8 cellular contexts compared by ENCODE assay signal in the genomic region with DNA sequence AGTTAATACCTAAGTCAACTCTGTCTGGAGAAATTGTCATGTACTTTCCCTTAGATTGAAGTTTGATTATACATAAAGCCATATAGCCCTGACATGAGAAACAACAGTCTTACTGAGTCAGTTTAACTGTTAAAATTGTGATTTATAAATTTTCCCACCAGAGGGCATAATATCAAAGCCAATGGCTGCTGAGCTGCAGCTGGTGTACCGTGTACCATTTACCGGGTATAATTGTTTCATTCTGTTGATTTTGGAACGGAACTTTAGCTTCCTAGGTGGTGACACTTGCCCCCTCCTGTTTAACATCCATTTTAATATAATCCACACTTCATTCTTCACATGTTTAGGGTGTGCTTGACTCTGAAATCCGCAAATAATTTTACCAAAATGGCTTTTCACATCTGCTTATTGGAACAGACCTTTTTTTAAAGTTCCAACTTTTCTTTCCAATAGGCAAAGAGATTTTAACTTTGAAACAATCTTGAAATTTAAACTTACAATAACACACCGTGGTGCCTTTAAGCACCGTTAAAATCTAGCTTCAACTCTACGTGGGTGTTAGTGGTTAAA.
DNase-seq lines count a peak whose midpoint lies in the region; ATAC-seq and TF ChIP-seq lines count a peak whose summit lies in the region.

No MANE protein-coding gene starts in this region.

- no peaks in the 10 kb centered on the region for H3K27me3 ChIP-seq in kidney epithelial cell (ENCODE audit: control insufficient read depth, insufficient read depth, low read length)
- H3K27me3 ChIP-seq in testis = no peaks in the 10 kb centered on the region

- WGBS in testis, 2 donors = 34 to 43% methylated on average over 7 of the region's 7 CpGs

- TF ChIP-seq CTCF in kidney epithelial cell (IDR thresholded peaks at IDR 0.05; ENCODE audit: insufficient read depth, low read length, poor library complexity, severe bottlenecking) = peak; percentile 48
- TF ChIP-seq CTCF in testis (IDR thresholded peaks at IDR 0.05) = peak; percentile 26 to 39 (median 26)

- in situ Hi-C loops in T47D (cut with HindIII; ENCODE audit: low pct_unique_long_range_greater_than_20kb, low sequenced_read_pairs) = no loop called here

- no peaks in the 10 kb centered on the region for H3K4me1 ChIP-seq in testis

- no peak for TF ChIP-seq POLR2A in testis (IDR thresholded peaks at IDR 0.05)

- H3K27ac ChIP-seq in testis = peak overlapping the region in 1 of 2 donors; percentile 29

- intact Hi-C loops in testis (cut with DNase I; ENCODE audit: low total_unique reads) = no loop called here

- ATAC-seq in HG03342 (IDR thresholded peaks at IDR 0.05; ENCODE audit: unreplicated experiment) = peak; percentile 95

- H3K36me3 ChIP-seq in kidney epithelial cell (ENCODE audit: control insufficient read depth, insufficient read depth, low read length) (no peaks in the 10 kb centered on the region), testis (ENCODE audit: low read depth, missing control alignments) (no peaks in the 10 kb centered on the region)

- DNase-seq in DMS153 treated with DMSO at 0.1 percent for 48 hours (lab: John Stamatoyannopoulos, UW; ENCODE audit: unreplicated experiment) (peak; percentile 32), GM19240 (ENCODE audit: insufficient read length, low spot score) (peak; percentile 31), NCI-H526 treated with DMSO at 0.1 percent for 48 hours (lab: John Stamatoyannopoulos, UW) (peak; percentile 6), T47D (ENCODE audit: low read depth in 1 of 2, low spot score in 1 of 2) (peak; percentile 63 to 69), kidney epithelial cell (ENCODE audit: low read depth) (peak; percentile 4), testis (peak; percentile 26)
- DNase-seq in effector CD4-positive, alpha-beta T cell = no peak

- no peaks in the 10 kb centered on the region for H3K9me3 ChIP-seq in testis

- H3K4me3 ChIP-seq in kidney epithelial cell (ENCODE audit: low read depth, low read length) (no peak overlapping the region), testis (no peak overlapping the region)
